In genomic region chrX:111680988-111681779, GRCh38 we compare ENCODE assay signal across 1 cellular context.
A peak's percentile ranks its signal among the peaks of the same experiment; 100 is the strongest.
TF ChIP-seq lines count a peak whose summit lies in the region.

ALG13 (plus strand) TSS chrX:111681170; CDS start chrX:111681219, 49 bp downstream.

TF ChIP-seq in liver, 16 proteins besides CTCF, POLR2A, EP300 and RAD21 (continued from another document):
- no peak for TF ChIP-seq FOXA2 (IDR thresholded peaks at IDR 0.05)
- TF ChIP-seq TAF1 (conservative IDR thresholded peaks at IDR 0.05), result peak; percentile 68
- peak; percentile 89 for TF ChIP-seq YY1 (IDR thresholded peaks at IDR 0.05)
